In the genomic region with DNA sequence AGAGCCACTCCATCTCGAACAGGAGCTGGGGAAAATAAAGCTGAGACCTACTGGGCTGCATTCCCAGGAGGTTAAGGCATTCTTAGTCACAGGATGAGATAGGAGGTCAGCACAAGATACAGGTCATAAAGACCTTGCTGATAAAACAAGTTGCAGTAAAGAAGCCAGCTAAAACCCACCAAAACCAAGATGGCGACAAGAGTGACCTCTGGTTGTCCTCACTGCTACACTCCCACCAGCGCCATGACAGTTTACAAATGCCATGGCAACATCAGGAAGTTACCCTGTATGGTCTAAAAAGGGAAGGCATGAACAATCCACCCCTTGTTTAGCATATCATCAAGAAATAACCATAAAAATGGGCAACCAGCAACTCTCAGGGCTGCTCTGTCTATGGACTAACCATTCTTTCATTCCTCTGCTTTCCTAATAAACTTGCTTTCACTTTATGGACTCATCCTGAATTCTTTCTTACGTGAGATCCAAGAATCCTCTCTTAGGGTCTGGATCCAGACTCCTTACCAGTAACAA, we compare ENCODE assay signal across 2 cellular contexts. TPM values are rescaled to one million over a fixed set of nuclear protein-coding genes. Genes with fewer than 3 reads are reported as not detected.
"Had no signal": no experiment of that assay in that cellular context is flagged by ENCODE, and none has a peak within 500 bp of the region (broad histone marks: within the 10 kb centered on the region; RNA-seq: fewer than 3 reads in every experiment).

No MANE protein-coding gene starts in this region.

RNA-seq across cellular contexts. Expression of a gene that starts 24.0 kb away (rescaled TPM):
- total RNA-seq: LHCN-M2, SJCRH30 had no signal
